20 cellular contexts compared by ENCODE assay signal in genomic region chr1:203425668-203425999, GRCh38. TPM values are rescaled to one million over a fixed set of nuclear protein-coding genes. Genes with fewer than 3 reads are reported as not detected.
DNase-seq lines count a peak whose midpoint lies in the region; ATAC-seq, FAIRE-seq and TF ChIP-seq lines count a peak whose summit lies in the region.
"Had no signal": no experiment of that assay in that cellular context is flagged by ENCODE, and none has a peak within 500 bp of the region (broad histone marks: within the 10 kb centered on the region; RNA-seq: fewer than 3 reads in every experiment).

No MANE protein-coding gene starts in this region.

- H3K36me3 ChIP-seq in GM12878 (ENCODE audit: control insufficient read depth in 2 of 2, insufficient read depth in 2 of 2, low read length in 1 of 2) (no peaks in the 10 kb centered on the region), hepatocyte (replicated peaks; ENCODE audit: insufficient read depth, low read depth) (no peaks in the 10 kb centered on the region), smooth muscle cell (ENCODE audit: low read depth) (no peaks in the 10 kb centered on the region)
- H3K36me3 ChIP-seq: BLaER1 had no signal

- H3K9ac ChIP-seq in GM12878 (ENCODE audit: control insufficient read depth, insufficient read depth, low read length) (no peak overlapping the region), smooth muscle cell (ENCODE audit: low read depth) (no peak overlapping the region)
- H3K9ac ChIP-seq: BLaER1 had no signal

- DNase-seq in HT1080 (ENCODE audit: low read depth) = peak; percentile 15
- DNase-seq in GM12878 (ENCODE audit: low read depth, low spot score) = no peak
- peak; percentile 41 for DNase-seq in hepatocyte (ENCODE audit: low spot score)
- DNase-seq in smooth muscle cell (lab: John Stamatoyannopoulos, UW; ENCODE audit: unreplicated experiment) = no peak
- DNase-seq in SKM-1 treated with dmso at 0.1 percent for 144 hours (lab: John Stamatoyannopoulos, UW; ENCODE audit: unreplicated experiment) = no peak
- no peak for DNase-seq in NCI-H526 treated with DMSO at 0.1 percent for 48 hours (lab: John Stamatoyannopoulos, UW)
- no peak for DNase-seq in mesenteric fat pad (ENCODE audit: low spot score)
- no peak for DNase-seq in NCI-H2196 (lab: John Stamatoyannopoulos, UW; ENCODE audit: unreplicated experiment)
- DNase-seq: cerebellar nuclear complex, DMS153, NCI-H1930, NCI-H526, trophoblast cell had no signal

- RAD21 ChIA-PET in GM12878 (lab: Charles Lee; ENCODE audit: unreplicated experiment) = interaction anchor here (0.6 to 1.9 kb wide), 14 partner anchors 16 to 159 kb away, joined by 3 to 17 read pairs (median 3); no protein-coding TSS in a partner anchor

- no peak overlapping the region for H3K4me2 ChIP-seq in GM12878 (ENCODE audit: control insufficient read depth, insufficient read depth)
- H3K4me2 ChIP-seq in hepatocyte = peak overlapping the region; percentile 17
- peak overlapping the region; percentile 52 for H3K4me2 ChIP-seq in smooth muscle cell
- H3K4me2 ChIP-seq: BLaER1 had no signal

- H3K4me3 ChIP-seq in GM12878 = no peak overlapping the region
- no peak overlapping the region for H3K4me3 ChIP-seq in hepatocyte
- H3K4me3 ChIP-seq in smooth muscle cell = no peak overlapping the region
- H3K4me3 ChIP-seq: BLaER1, skin epidermis had no signal

- CTCF ChIA-PET in GM12878 (lab: Yijun Ruan, JAX) = interaction anchor here (0.8 to 1.9 kb wide), 16 partner anchors 15 to 158 kb away, joined by 3 to 8 read pairs (median 4); no protein-coding TSS in a partner anchor

- H3K27ac ChIP-seq in GM12878 (ENCODE audit: control insufficient read depth, insufficient read depth) (no peak overlapping the region), hepatocyte (peak overlapping the region; percentile 87), smooth muscle cell (ENCODE audit: low read depth) (peak overlapping the region; percentile 62)
- H3K27ac ChIP-seq: BLaER1, skin epidermis had no signal

- H3K4me1 ChIP-seq in GM12878 (ENCODE audit: control insufficient read depth, insufficient read depth, low read length) (peaks cover 13% of the 10 kb centered on the region), hepatocyte (ENCODE audit: insufficient read depth) (peaks cover 45% of the 10 kb centered on the region), smooth muscle cell (ENCODE audit: low read depth) (no peaks in the 10 kb centered on the region)

- SMC1A ChIA-PET in GM12878 (lab: Charles Lee; ENCODE audit: uncharacterized antibody, unreplicated experiment) = interaction anchor here (0.9 to 2.4 kb wide), 13 partner anchors 11 to 118 kb away, joined by 3 to 33 read pairs (median 4); no protein-coding TSS in a partner anchor

- TF ChIP-seq POLR2A in GM12878 (IDR thresholded peaks at IDR 0.05; ENCODE audit: low read depth, low read length) = no peak

- H4K20me1 ChIP-seq in GM12878 (ENCODE audit: control insufficient read depth, insufficient read depth) (no peaks in the 10 kb centered on the region), hepatocyte (ENCODE audit: insufficient read depth, poor library complexity, severe bottlenecking) (no peaks in the 10 kb centered on the region), smooth muscle cell (ENCODE audit: low read depth) (no peaks in the 10 kb centered on the region)
- H4K20me1 ChIP-seq: BLaER1 had no signal

- H3K27me3 ChIP-seq in GM12878 (replicated peaks in 1 of 2; ENCODE audit: control insufficient read depth in 2 of 2, insufficient read depth in 2 of 2, low read length in 1 of 2) (no peaks in the 10 kb centered on the region), hepatocyte (no peaks in the 10 kb centered on the region), smooth muscle cell (ENCODE audit: low read depth) (peaks cover 5% of the 10 kb centered on the region)
- H3K27me3 ChIP-seq: BLaER1 had no signal

- TF ChIP-seq RAD21 in GM12878 (IDR thresholded peaks at IDR 0.05; ENCODE audit: insufficient read depth, low read depth, low read length) = no peak

- in situ Hi-C loops in GM12878 (cut with MboI) = no loop called here

- TF ChIP-seq EP300 in GM12878 (IDR thresholded peaks at IDR 0.05; ENCODE audit: borderline replicate concordance in 1 of 2, control insufficient read depth in 1 of 2, low read depth in 2 of 2, low read length in 2 of 2) = no peak

- POLR2A ChIA-PET in GM12878 (lab: Charles Lee) = interaction anchor here (0.9 to 1.1 kb wide), 2 partner anchors 45 to 85 kb away, joined by 3 read pairs; no protein-coding TSS in a partner anchor

- no peaks in the 10 kb centered on the region for H3K9me2 ChIP-seq in hepatocyte (replicated peaks; ENCODE audit: insufficient read depth)

- H3K9me3 ChIP-seq in GM12878 (replicated peaks; ENCODE audit: control insufficient read depth, insufficient read depth, low read length) = no peaks in the 10 kb centered on the region
- no peaks in the 10 kb centered on the region for H3K9me3 ChIP-seq in hepatocyte (ENCODE audit: low read depth)
- H3K9me3 ChIP-seq in smooth muscle cell (replicated peaks; ENCODE audit: low read depth) = no peaks in the 10 kb centered on the region
- H3K9me3 ChIP-seq: BLaER1 had no signal

- BruUV-seq in GM12878 (replicated peaks; lab: Mats Ljungman, UMichigan) = no TSS peak

- TF ChIP-seq CTCF in GM12878 (IDR thresholded peaks at IDR 0.05 in 2 of 3, conservative IDR thresholded peaks at IDR 0.05 in 1 of 3; ENCODE audit: control insufficient read depth in 2 of 3, extremely low read depth in 1 of 3, insufficient read depth in 1 of 3, low read depth in 3 of 3, low read length in 3 of 3) (no peak), hepatocyte (IDR thresholded peaks at IDR 0.05; ENCODE audit: poor library complexity) (no peak), smooth muscle cell (IDR thresholded peaks at IDR 0.05; ENCODE audit: borderline replicate concordance, insufficient read depth, poor library complexity, severe bottlenecking) (no peak)

- intact Hi-C loops in GM12878 (cut with micrococcal nuclease; ENCODE audit: unreplicated experiment) = no loop called here

- H3F3A ChIP-seq in smooth muscle cell (ENCODE audit: low read depth) = peaks cover 10% of the 10 kb centered on the region

- no peak for ATAC-seq in GM12878
- ATAC-seq: WTC11 had no signal

- no peak overlapping the region for H2AFZ ChIP-seq in GM12878 (ENCODE audit: control insufficient read depth, low read depth, low read length)
- H2AFZ ChIP-seq in hepatocyte = no peak overlapping the region
- H2AFZ ChIP-seq in smooth muscle cell (ENCODE audit: low read depth) = peak overlapping the region; percentile 36

- FAIRE-seq in GM12878 (lab: Jason Lieb, UNC) = no peak
- FAIRE-seq: HepG2, islet of Langerhans had no signal

- H3K79me2 ChIP-seq in GM12878 (ENCODE audit: control insufficient read depth, insufficient read depth, low read length) (no peaks in the 10 kb centered on the region), hepatocyte (no peaks in the 10 kb centered on the region), smooth muscle cell (ENCODE audit: low read depth) (no peaks in the 10 kb centered on the region)

TF ChIP-seq in GM12878, 131 proteins besides CTCF, POLR2A, EP300 and RAD21 (continues in another document):
- 0 out of 2 replicates have a peak, but pooled peaks have one; percentile 27 for TF ChIP-seq IKZF1 (conservative IDR thresholded peaks at IDR 0.05)
- no peak for TF ChIP-seq USF2 (IDR thresholded peaks at IDR 0.05; ENCODE audit: borderline replicate concordance, low read depth, low read length)
- no peak for TF ChIP-seq LARP7 (IDR thresholded peaks at IDR 0.05)
- TF ChIP-seq IRF5 (IDR thresholded peaks at IDR 0.05; ENCODE audit: borderline replicate concordance) = no peak
- TF ChIP-seq JUNB (IDR thresholded peaks at IDR 0.05) = no peak
- TF ChIP-seq SMAD1 (IDR thresholded peaks at IDR 0.05; ENCODE audit: low read depth, partially characterized antibody) = no peak

RNA-seq across cellular contexts. Expression of gene PRELP, which starts 50.0 kb away (rescaled TPM):
- 0.05 TPM in 1 of 2 replicates, not detected in the other for total RNA-seq in HT1080 (2014; rRNA removed; shearing (Covaris generic))
- polyA plus RNA-seq in HT1080 (2015; cell fraction: cytosol; rRNA removed) = 0.09 and 0.20 TPM in 2 replicates
- polyA plus RNA-seq in HT1080 (2015; cell fraction: nucleus; rRNA removed) = 0.12 and 0.22 TPM in 2 replicates
- not detected in 2 replicates for total RNA-seq in GM12878 (2013; cell fraction: nucleolus; rRNA removed)
- not detected in 2 replicates for total RNA-seq in GM12878 (2014; rRNA removed)
- not detected in 2 replicates for total RNA-seq in GM12878 (2014; rRNA removed; fragmentation: Illumina TruSeq; extraction: Trizol)
- total RNA-seq in GM12878 (2021) = 0.05 TPM in 2 replicates
- polyA plus RNA-seq in GM12878 (2011; ENCODE audit: low read depth) = not detected
- polyA plus RNA-seq in GM12878 (2011; rRNA removed) = not detected in 2 replicates
- not detected in 2 replicates for polyA plus RNA-seq in GM12878 (2011; cell fraction: cytosol; rRNA removed)
- polyA plus RNA-seq in GM12878 (2011; cell fraction: nucleus; rRNA removed) = not detected in 2 replicates
- polyA plus RNA-seq in GM12878 (2012) = not detected in 2 replicates
- polyA plus RNA-seq in GM12878 (2014; fragmentation: Illumina TruSeq; extraction: Trizol) = not detected in 2 replicates
- not detected for polyA plus RNA-seq in GM12878 (2014; fragmentation: Nextera tagmentation; extraction: Ambion mirVana)
- not detected in 2 replicates for polyA plus RNA-seq in GM12878 (2014; rRNA removed)
- under 1 TPM in 1 of 2 experiments, not detected in 1; 0.03 TPM for polyA plus RNA-seq in GM12878 (2016; fragmentation: Nextera tagmentation; extraction: Ambion mirVana)
- polyA minus RNA-seq in GM12878 (2011; rRNA and poly(A)+ RNA removed) = not detected in 2 replicates
- polyA minus RNA-seq in GM12878 (2011; cell fraction: cytosol; rRNA and poly(A)+ RNA removed) = not detected in 2 replicates
- polyA minus RNA-seq in GM12878 (2011; cell fraction: nucleus; rRNA and poly(A)+ RNA removed) = not detected in 2 replicates
- total RNA-seq in hepatocyte = 0.83 and 0.84 TPM in 2 replicates
- polyA plus RNA-seq in hepatocyte = 8.7 and 10.8 TPM in 2 replicates
- 0.04 and 0.31 TPM in 2 replicates for total RNA-seq in smooth muscle cell
- polyA plus RNA-seq in smooth muscle cell = 1.6 and 2.1 TPM in 2 replicates
- 80.0 TPM for total RNA-seq in mesenteric fat pad
- total RNA-seq: activated T-helper 1 cell treated with anti-CD3 and anti-CD28 coated beads, Interleukin-12 subunit alpha, Interleukin-12 subunit beta, Interleukin-2, Interleukin-4 antibody, amounts not matched to agents 30 ng/mL and 10 ng/mL and 1 ng/mL, durations not matched to agents 14 hours and 24 hours and 36 hours; HepG2; T-helper 1 cell treated with Interleukin-12 subunit alpha and Interleukin-12 subunit beta and Interleukin-4 antibody, amounts not matched to agents 30 ng/mL and 1 ng/mL, for 36 hours had no signal
- polyA plus RNA-seq: HepG2 had no signal

Comparison
In these comparisons a context has a peak if more than half of its experiments do, and no peak if none do; other contexts are left out.
1. DNase-seq: peak in HT1080 (single experiment) and hepatocyte (single experiment); none in GM12878 (single experiment), smooth muscle cell (single experiment), SKM-1 treated with dmso at 0.1 percent for 144 hours (single experiment), NCI-H526 treated with DMSO at 0.1 percent for 48 hours (single experiment), mesenteric fat pad (single experiment) and NCI-H2196 (single experiment).
2. RNA of gene PRELP, which starts 50.0 kb away (total RNA-seq): 80.0 TPM in mesenteric fat pad (single experiment); 0.83 to 0.84 TPM in hepatocyte, 0.05 TPM in HT1080, 0.04 to 0.31 TPM in smooth muscle cell and 0.05 TPM in GM12878; every median in the first group is over 10 times any median in the second.